Comparison of ENCODE assay signal across 14 cellular contexts in the genomic region with DNA sequence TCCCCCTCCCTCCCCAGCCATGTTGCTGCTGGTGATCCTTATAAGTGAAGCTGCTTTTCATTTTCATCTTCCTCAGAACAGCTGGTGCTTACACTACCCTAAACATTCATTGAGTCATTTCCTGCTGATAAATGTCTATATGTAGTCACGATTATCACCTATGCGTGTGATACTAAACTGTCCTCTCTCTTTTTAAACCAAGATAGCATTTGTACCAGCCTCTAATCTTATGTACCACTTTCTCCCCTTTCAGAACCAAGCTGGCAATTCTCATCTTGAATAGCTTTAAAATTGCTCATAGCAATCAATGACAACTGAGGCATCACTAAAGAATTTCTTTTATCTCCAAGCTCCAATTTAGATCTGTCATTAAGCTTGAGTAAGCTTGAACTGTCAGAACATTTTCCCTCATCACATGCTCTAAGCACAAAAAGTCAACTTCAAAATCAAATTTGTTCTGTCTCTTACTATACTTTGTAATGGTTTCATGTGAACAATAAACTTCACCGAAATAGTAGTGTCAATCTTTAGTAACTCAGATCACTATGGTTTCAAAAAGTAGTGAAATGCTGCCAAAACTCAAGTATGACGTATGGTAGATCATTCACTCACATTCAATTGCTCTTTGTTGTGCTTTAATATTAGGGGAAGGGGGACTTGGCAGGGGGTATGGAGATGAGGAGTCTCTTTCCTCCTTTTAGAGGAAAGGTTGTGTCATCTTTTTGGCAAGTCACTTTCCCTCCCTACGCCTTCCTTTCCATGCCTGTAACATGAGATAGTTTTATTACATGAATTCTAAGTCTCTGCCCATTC.
A peak's percentile ranks its signal among the peaks of the same experiment; 100 is the strongest.
DNase-seq lines count a peak whose midpoint lies in the region; TF ChIP-seq lines count a peak whose summit lies in the region.
"Had no signal": no experiment of that assay in that cellular context is flagged by ENCODE, and none has a peak within 500 bp of the region (broad histone marks: within the 10 kb centered on the region; RNA-seq: fewer than 3 reads in every experiment).

No MANE protein-coding gene starts in this region.

- no peaks in the 10 kb centered on the region for H3K27me3 Mint-ChIP-seq in osteocyte (ENCODE audit: unreplicated experiment)

- TF ChIP-seq CTCF in cardiac fibroblast (IDR thresholded peaks at IDR 0.05; ENCODE audit: low read depth, low read length) = no peak
- TF ChIP-seq CTCF in osteocyte (IDR thresholded peaks at IDR 0.05) = no peak

- H3K9me3 Mint-ChIP-seq in osteocyte (ENCODE audit: unreplicated experiment) = peaks cover 4% of the 10 kb centered on the region

- H3K27ac Mint-ChIP-seq in osteocyte (ENCODE audit: unreplicated experiment) = no peak overlapping the region

- H3K4me3 Mint-ChIP-seq in osteocyte (ENCODE audit: unreplicated experiment) = no peak overlapping the region

- DNase-seq in AG08395 (ENCODE audit: low spot score) (peak; percentile 26), NCI-H226 (peak; percentile 79), cardiac fibroblast (ENCODE audit: low read depth in 2 of 2) (peak; percentile 71 to 77), kidney tubule cell (ENCODE audit: low spot score) (peak; percentile 75), osteocyte (ENCODE audit: extremely low spot score, unreplicated experiment) (no peak), NCI-H1417 treated with DMSO at 0.1 percent for 48 hours (lab: John Stamatoyannopoulos, UW) (no peak)
- DNase-seq in activated T-cell treated with anti-CD3 and anti-CD28 coated beads, Interleukin-2, amount 50 U/mL, for 1 hour = no peak
- DNase-seq in NK-92 treated with Interleukin-12 subunit alpha and Interleukin-12 subunit beta, amount 100 ng/mL, for 24 hours (lab: John Stamatoyannopoulos, UW) = no peak
- DNase-seq: activated CD4-positive, alpha-beta T cell treated with anti-CD3 and anti-CD28 coated beads, Interleukin-2, amount 50 U/mL, for 4 hours; activated naive CD4-positive, alpha-beta T cell; Karpas-422; NCI-H524 treated with DMSO at 0.1 percent for 48 hours; upper lobe of left lung had no signal

- no peaks in the 10 kb centered on the region for H3K4me1 Mint-ChIP-seq in osteocyte (ENCODE audit: unreplicated experiment)

- peak overlapping the region; percentile 1 to 18 for H3K4me3 ChIP-seq in cardiac fibroblast (replicated peaks in 1 of 2; ENCODE audit: low read depth in 2 of 2, low read length in 2 of 2)
- H3K4me3 ChIP-seq: HAP-1, upper lobe of left lung had no signal

- no peaks in the 10 kb centered on the region for H3K36me3 Mint-ChIP-seq in osteocyte (ENCODE audit: unreplicated experiment)

Comparison
In these comparisons a context has a peak if more than half of its experiments do, and no peak if none do; other contexts are left out.
1. DNase-seq: peak in AG08395 (single experiment), NCI-H226 (single experiment), cardiac fibroblast (2 of 2) and kidney tubule cell (single experiment); none in osteocyte (single experiment), activated T-cell treated with anti-CD3 and anti-CD28 coated beads, Interleukin-2, amount 50 U/mL, for 1 hour (single experiment), NCI-H1417 treated with DMSO at 0.1 percent for 48 hours (single experiment) and NK-92 treated with Interleukin-12 subunit alpha and Interleukin-12 subunit beta, amount 100 ng/mL, for 24 hours (single experiment).